Comparison of ENCODE assay signal across 13 cellular contexts in genomic region chr19:51064534-51065220, GRCh38. TPM values are rescaled to one million over a fixed set of nuclear protein-coding genes. Genes with fewer than 3 reads are reported as not detected.
DNase-seq lines count a peak whose midpoint lies in the region; ATAC-seq and TF ChIP-seq lines count a peak whose summit lies in the region.
"Had no signal": no experiment of that assay in that cellular context is flagged by ENCODE, and none has a peak within 500 bp of the region (broad histone marks: within the 10 kb centered on the region; RNA-seq: fewer than 3 reads in every experiment).

TSS of gene KLK13 (minus strand) at chr19:51065092. CDS start at chr19:51065067, 25 bp downstream.

- ATAC-seq in HG03378 (IDR thresholded peaks at IDR 0.05; ENCODE audit: unreplicated experiment), result no peak

- no peaks in the 10 kb centered on the region for H3K36me3 ChIP-seq in ACC112 (ENCODE audit: insufficient read depth, low read length)
- H3K36me3 ChIP-seq: tibial artery had no signal

- no peak within 1 kb of the TSS for H2AFZ ChIP-seq in ACC112 (ENCODE audit: low read length, unreplicated experiment)

- no peak for TF ChIP-seq CTCF in epithelial cell of proximal tubule (conservative IDR thresholded peaks at IDR 0.05; ENCODE audit: low read depth, low read length)

- no peaks in the 10 kb centered on the region for H3K79me2 ChIP-seq in ACC112 (ENCODE audit: control insufficient read depth, insufficient read depth, low read length, unreplicated experiment)

- H3K27me3 ChIP-seq in ACC112 (ENCODE audit: insufficient read depth, low read length), result peaks cover 15% of the 10 kb centered on the region

- DNase-seq in HT-29 (ENCODE audit: low spot score) (peak; percentile 17), epithelial cell of proximal tubule (ENCODE audit: low read depth) (no peak), mucosa of gallbladder (ENCODE audit: low spot score) (peak; percentile 16), Kasumi-1 (lab: John Stamatoyannopoulos, UW) (no peak), glomerular visceral epithelial cell (ENCODE audit: extremely low spot score) (no peak), midbrain (lab: John Stamatoyannopoulos, UW) (no peak)
- DNase-seq: COR-L47, dorsolateral prefrontal cortex, NCI-H2171, tibial artery had no signal

- no peaks in the 10 kb centered on the region for H3K4me1 ChIP-seq in ACC112 (ENCODE audit: control insufficient read depth, insufficient read depth, low read length, unreplicated experiment)
- H3K4me1 ChIP-seq: tibial artery had no signal

- H3K4me3 ChIP-seq in ACC112 (ENCODE audit: low read depth, low read length), result peak within 1 kb of the TSS; percentile 45; the same call in 1 of the 2 replicates
- peak within 1 kb of the TSS; percentile 36 for H3K4me3 ChIP-seq in epithelial cell of proximal tubule (ENCODE audit: low read depth, low read length)
- H3K4me3 ChIP-seq: tibial artery had no signal

- H3K27ac ChIP-seq in ACC112 (ENCODE audit: low read depth, low read length), result no peak within 1 kb of the TSS
- H3K27ac ChIP-seq: dorsolateral prefrontal cortex, tibial artery had no signal

RNA-seq across cellular contexts. Expression of gene KLK13, which starts in this region (rescaled TPM):
- not detected in 2 replicates for total RNA-seq in HT-29 (2014; rRNA removed; shearing (Covaris generic))
- total RNA-seq in epithelial cell of proximal tubule (not detected in 2 replicates), mucosa of gallbladder (2.0 TPM)
- total RNA-seq: pulmonary artery endothelial cell had no signal

Comparison
In these comparisons a context has a peak if more than half of its experiments do, and no peak if none do; other contexts are left out.
1. Peak in DNase-seq in HT-29; RNA of the gene not detected or under 1 TPM.